Comparison of ENCODE assay signal across 23 cellular contexts in genomic region chr3:116057403-116058006, GRCh38.
DNase-seq lines count a peak whose midpoint lies in the region; ATAC-seq and TF ChIP-seq lines count a peak whose summit lies in the region.
"Had no signal": no experiment of that assay in that cellular context is flagged by ENCODE, and none has a peak within 500 bp of the region (broad histone marks: within the 10 kb centered on the region; RNA-seq: fewer than 3 reads in every experiment).

No MANE protein-coding gene starts in this region.

- no peak overlapping the region for H4K91ac ChIP-seq in neuronal stem cell (ENCODE audit: low read depth, low read length, poor library complexity)

- H3K4me3 Mint-ChIP-seq in natural killer cell, result no peak overlapping the region
- H3K4me3 Mint-ChIP-seq: activated CD4-positive, alpha-beta T cell treated with anti-CD3 and anti-CD28 coated beads, Interleukin-2, amount 10 ng/mL, durations not matched to agents 24 days and 14 days; activated naive CD4-positive, alpha-beta T cell treated with anti-CD3 and anti-CD28 coated beads, Interleukin-2, amount 10 ng/mL, durations not matched to agents 7 days and 5 days; brain; neural crest cell had no signal

- H3K4ac ChIP-seq in neuronal stem cell (ENCODE audit: low read length), result no peak overlapping the region

- H3K36me3 Mint-ChIP-seq in natural killer cell, result no peaks in the 10 kb centered on the region
- H3K36me3 Mint-ChIP-seq: activated naive CD4-positive, alpha-beta T cell treated with anti-CD3 and anti-CD28 coated beads, Interleukin-2, amount 10 ng/mL, durations not matched to agents 7 days and 5 days; brain had no signal

- peaks cover 0 to 3% of the 10 kb centered on the region in 2 donors for H3K4me1 ChIP-seq in neuronal stem cell (ENCODE audit: control insufficient read depth in 2 of 2, insufficient read depth in 1 of 2, low read depth in 1 of 2, low read length in 2 of 2)
- H3K4me1 ChIP-seq: heart left ventricle, stomach, uterus had no signal

- no peak overlapping the region for H2BK12ac ChIP-seq in neuronal stem cell (ENCODE audit: low read length)

- H3K4me1 Mint-ChIP-seq in natural killer cell, result no peaks in the 10 kb centered on the region
- H3K4me1 Mint-ChIP-seq: activated CD4-positive, alpha-beta T cell treated with anti-CD3 and anti-CD28 coated beads, Interleukin-2, amount 10 ng/mL, durations not matched to agents 24 days and 14 days; activated naive CD4-positive, alpha-beta T cell treated with anti-CD3 and anti-CD28 coated beads, Interleukin-2, amount 10 ng/mL, durations not matched to agents 7 days and 5 days had no signal

- H3K9me3 ChIP-seq in neuronal stem cell (replicated peaks in 1 of 2; ENCODE audit: control insufficient read depth in 2 of 2, insufficient read depth in 1 of 2, low read depth in 1 of 2, low read length in 2 of 2), result no peaks in the 10 kb centered on the region
- H3K9me3 ChIP-seq: heart left ventricle, MG63, stomach, uterus had no signal

- intact Hi-C loops in natural killer cell (cut with micrococcal nuclease), result no loop called here

- H2BK15ac ChIP-seq in neuronal stem cell (ENCODE audit: low read length), result no peak overlapping the region

- no CpG with 5 or more reads among the region's 1 CpG for WGBS in neuronal stem cell (ENCODE audit: extremely low coverage in 2 of 2, insufficient read length in 2 of 2, insufficient replicate concordance in 1 of 2), 2 donors

- no peak overlapping the region for H3K4me2 ChIP-seq in neuronal stem cell (ENCODE audit: insufficient read depth, low read length, poor library complexity, severe bottlenecking)

- ATAC-seq in GM18909 (IDR thresholded peaks at IDR 0.05; ENCODE audit: poor library complexity, unreplicated experiment) (peak; percentile 39), HG03342 (IDR thresholded peaks at IDR 0.05; ENCODE audit: unreplicated experiment) (peak; percentile 35), natural killer cell (no peak)
- no peak for ATAC-seq in stimulated activated naive CD8-positive, alpha-beta T cell treated with anti-CD3 and anti-CD28 coated beads, Interleukin-15, Interleukin-2, amounts not matched to agents 100 U/mL and 50 U/mL, for 24 hours
- ATAC-seq: heart left ventricle had no signal

- H4K8ac ChIP-seq in neuronal stem cell (ENCODE audit: low read depth, low read length), result no peak overlapping the region

- H3K27me3 Mint-ChIP-seq in natural killer cell (ENCODE audit: low read depth in 2 of 2), result no peaks in the 10 kb centered on the region
- H3K27me3 Mint-ChIP-seq: activated CD4-positive, alpha-beta T cell treated with anti-CD3 and anti-CD28 coated beads, Interleukin-2, amount 10 ng/mL, durations not matched to agents 24 days and 14 days; activated naive CD4-positive, alpha-beta T cell treated with anti-CD3 and anti-CD28 coated beads, Interleukin-2, amount 10 ng/mL, durations not matched to agents 7 days and 5 days; brain had no signal

- CTCF ChIA-PET in AG04449 (lab: Yijun Ruan, JAX), result no interaction called here

- H3K14ac ChIP-seq in neuronal stem cell (ENCODE audit: low read length), result no peak overlapping the region

- H3K9ac ChIP-seq in neuronal stem cell (ENCODE audit: low read depth, low read length, poor library complexity), result no peak overlapping the region

- DNase-seq in AG04449 (ENCODE audit: low read depth, low spot score) (peak; percentile 19), dedifferentiated amniotic fluid mesenchymal stem cell (ENCODE audit: extremely low spot score) (peak; percentile 37), neuronal stem cell (ENCODE audit: low spot score) (no peak), epidermal melanocyte (ENCODE audit: insufficient read length, low spot score) (no peak), natural killer cell (no peak)
- DNase-seq in stimulated activated naive CD8-positive, alpha-beta T cell treated with anti-CD3 and anti-CD28 coated beads, Interleukin-15, Interleukin-2, amounts not matched to agents 100 U/mL and 50 U/mL, for 24 hours, result no peak
- DNase-seq: activated CD4-positive, alpha-beta T cell treated with anti-CD3 and anti-CD28 coated beads, Interleukin-2, amount 10 ng/mL, durations not matched to agents 24 days and 14 days; activated naive CD4-positive, alpha-beta T cell treated with anti-CD3 and anti-CD28 coated beads, Interleukin-2, amount 10 ng/mL, durations not matched to agents 7 days and 5 days; dermis blood vessel endothelial cell; DMS79 treated with DMSO at 0.1 percent for 48 hours; erythroblast; heart left ventricle; islet precursor cell; MG63; NCI-H187; NCI-H446; stomach; T1000; uterus had no signal

- no peak overlapping the region for H3K27ac ChIP-seq in neuronal stem cell (replicated peaks; ENCODE audit: low read length)
- H3K27ac ChIP-seq: heart left ventricle, stomach, uterus had no signal

- no peaks in the 10 kb centered on the region for H3K36me3 ChIP-seq in neuronal stem cell (replicated peaks in 1 of 2; ENCODE audit: control insufficient read depth in 2 of 2, insufficient read depth in 2 of 2, low read length in 2 of 2)
- H3K36me3 ChIP-seq: heart left ventricle, MG63, stomach, uterus had no signal

- no peak overlapping the region for H2BK5ac ChIP-seq in neuronal stem cell (ENCODE audit: low read length)

- TF ChIP-seq CTCF in AG04449 (IDR thresholded peaks at IDR 0.05; ENCODE audit: insufficient read depth, low read length, missing control alignments) (no peak), natural killer cell (IDR thresholded peaks at IDR 0.05) (no peak)

- H2AFZ ChIP-seq in neuronal stem cell (ENCODE audit: low read length), result no peak overlapping the region

- no peaks in the 10 kb centered on the region for H3K27me3 ChIP-seq in neuronal stem cell (ENCODE audit: control insufficient read depth in 3 of 3, insufficient read depth in 3 of 3, low read depth in 1 of 3, low read length in 3 of 3)
- H3K27me3 ChIP-seq: heart left ventricle, MG63, stomach, uterus had no signal

- H2BK120ac ChIP-seq in neuronal stem cell (ENCODE audit: low read depth, low read length), result no peak overlapping the region

- POLR2A ChIA-PET in AG04449 (lab: Yijun Ruan, JAX), result no interaction called here

- no peak overlapping the region for H3K18ac ChIP-seq in neuronal stem cell (ENCODE audit: low read length)

- H2AK5ac ChIP-seq in neuronal stem cell (ENCODE audit: low read depth, low read length), result no peak overlapping the region

- no peaks in the 10 kb centered on the region for H3K79me1 ChIP-seq in neuronal stem cell (ENCODE audit: low read depth, low read length)

- H3K4me3 ChIP-seq in AG04449 (ENCODE audit: low read depth, low read length) (no peak overlapping the region), neuronal stem cell (ENCODE audit: low read length in 2 of 2) (no peak overlapping the region)
- H3K4me3 ChIP-seq: heart left ventricle, MG63, stomach, uterus had no signal

- no peak overlapping the region for H3K27ac Mint-ChIP-seq in natural killer cell
- H3K27ac Mint-ChIP-seq: activated CD4-positive, alpha-beta T cell treated with anti-CD3 and anti-CD28 coated beads, Interleukin-2, amount 10 ng/mL, durations not matched to agents 24 days and 14 days; activated naive CD4-positive, alpha-beta T cell treated with anti-CD3 and anti-CD28 coated beads, Interleukin-2, amount 10 ng/mL, durations not matched to agents 7 days and 5 days; brain had no signal

- H3K23ac ChIP-seq in neuronal stem cell (ENCODE audit: low read depth, low read length, poor library complexity), result no peak overlapping the region

- H3K9me3 Mint-ChIP-seq in natural killer cell, result peaks cover 7 to 8% of the 10 kb centered on the region in 2 donors
- H3K9me3 Mint-ChIP-seq: activated CD4-positive, alpha-beta T cell treated with anti-CD3 and anti-CD28 coated beads, Interleukin-2, amount 10 ng/mL, durations not matched to agents 24 days and 14 days; activated naive CD4-positive, alpha-beta T cell treated with anti-CD3 and anti-CD28 coated beads, Interleukin-2, amount 10 ng/mL, durations not matched to agents 7 days and 5 days; brain; neural crest cell had no signal

Comparison
In these comparisons a context has a peak if more than half of its experiments do, and no peak if none do; other contexts are left out.
1. DNase-seq: peak in AG04449 (single experiment) and dedifferentiated amniotic fluid mesenchymal stem cell (single experiment); none in neuronal stem cell (single experiment), epidermal melanocyte (single experiment), natural killer cell (single experiment) and stimulated activated naive CD8-positive, alpha-beta T cell treated with anti-CD3 and anti-CD28 coated beads, Interleukin-15, Interleukin-2, amounts not matched to agents 100 U/mL and 50 U/mL, for 24 hours (single experiment).
2. ATAC-seq: peak in GM18909 (single experiment) and HG03342 (single experiment); none in natural killer cell (0 of 3) and stimulated activated naive CD8-positive, alpha-beta T cell treated with anti-CD3 and anti-CD28 coated beads, Interleukin-15, Interleukin-2, amounts not matched to agents 100 U/mL and 50 U/mL, for 24 hours (single experiment).